In the genomic region with DNA sequence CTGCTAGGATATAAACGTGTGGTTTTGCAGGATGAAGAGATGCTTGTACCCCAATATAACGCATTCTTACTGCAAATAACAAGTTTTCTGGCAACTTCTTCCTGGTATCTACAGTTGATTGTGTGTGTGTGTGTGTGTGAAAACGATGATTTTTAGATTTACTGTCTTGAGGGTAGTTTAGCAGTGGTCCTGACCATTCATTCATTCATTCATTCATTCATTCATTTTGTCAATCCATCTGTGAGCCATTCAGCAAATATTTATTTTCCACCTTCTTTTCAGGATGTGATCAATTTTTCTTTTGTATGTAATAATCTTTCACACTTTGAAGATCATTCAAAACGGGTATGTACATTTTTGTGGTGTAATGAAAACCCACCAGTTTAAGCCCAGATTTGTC, we compare ENCODE assay signal across 29 cellular contexts.
"Had no signal": no experiment of that assay in that cellular context is flagged by ENCODE, and none has a peak within 500 bp of the region (broad histone marks: within the 10 kb centered on the region; RNA-seq: fewer than 3 reads in every experiment).

No MANE protein-coding gene starts in this region.

- ATAC-seq: activated naive CD4-positive, alpha-beta T cell treated with anti-CD3 and anti-CD28 coated beads, Interleukin-2, amount 50 U/mL, for 72 hours; activated T-cell treated with anti-CD3 and anti-CD28 coated beads, Interleukin-2, amount 50 U/mL, for 72 hours; esophagus mucosa; T-helper 17 cell had no signal

- H3K9me3 ChIP-seq: ascending aorta, breast epithelium had no signal

- H3K27ac ChIP-seq: ascending aorta, breast epithelium, cardiac muscle cell, WERI-Rb-1 had no signal

- FAIRE-seq: frontal cortex had no signal

- H3K4me1 ChIP-seq: breast epithelium had no signal

- H3K4me3 ChIP-seq: ascending aorta, breast epithelium, cardiac muscle cell, coronary artery, dorsolateral prefrontal cortex had no signal

- H3K36me3 ChIP-seq: ascending aorta, breast epithelium, cardiac muscle cell, WERI-Rb-1 had no signal

- DNase-seq: activated CD4-positive, alpha-beta memory T cell treated with anti-CD3 and anti-CD28 coated beads, Interleukin-2, amount 10 ng/mL, durations not matched to agents 7 days and 5 days; activated CD4-positive, alpha-beta T cell treated with anti-CD3 and anti-CD28 coated beads for 1 hour; activated CD4-positive, alpha-beta T cell treated with anti-CD3 and anti-CD28 coated beads for 4 hours; activated CD4-positive, alpha-beta T cell treated with anti-CD3 and anti-CD28 coated beads, Interleukin-2, amount 10 ng/mL, durations not matched to agents 7 days and 5 days; activated CD4-positive, alpha-beta T cell treated with anti-CD3 and anti-CD28 coated beads, Interleukin-2, amount 50 U/mL, for 4 hours; activated CD4-positive, CD25-positive, alpha-beta regulatory T cell; activated CD8-positive, alpha-beta memory T cell treated with anti-CD3 and anti-CD28 coated beads, Interleukin-2, amount 50 U/mL, for 48 hours; activated gamma-delta T cell; activated naive CD4-positive, alpha-beta T cell; activated naive CD4-positive, alpha-beta T cell treated with anti-CD3 and anti-CD28 coated beads, Interleukin-2, amount 10 ng/mL, durations not matched to agents 7 days and 5 days; activated naive CD8-positive, alpha-beta T cell treated with anti-CD3 and anti-CD28 coated beads, Interleukin-2, amount 10 ng/mL, durations not matched to agents 7 days and 5 days; activated T-cell treated with anti-CD3 and anti-CD28 coated beads for 4 hours; activated T-cell treated with anti-CD3 and anti-CD28 coated beads, Interleukin-2, amount 50 U/mL, for 24 hours; activated T-cell treated with anti-CD3 and anti-CD28 coated beads, Interleukin-2, amount 50 U/mL, for 72 hours; dorsolateral prefrontal cortex; effector memory CD4-positive, alpha-beta T cell; endodermal cell; head of caudate nucleus; T-helper 1 cell; T-helper 17 cell; T1000; WERI-Rb-1 had no signal

- H3K27me3 ChIP-seq: ascending aorta, breast epithelium, cardiac muscle cell, dorsolateral prefrontal cortex had no signal
